ENCODE assay signal across 1 cellular context in the genomic region with DNA sequence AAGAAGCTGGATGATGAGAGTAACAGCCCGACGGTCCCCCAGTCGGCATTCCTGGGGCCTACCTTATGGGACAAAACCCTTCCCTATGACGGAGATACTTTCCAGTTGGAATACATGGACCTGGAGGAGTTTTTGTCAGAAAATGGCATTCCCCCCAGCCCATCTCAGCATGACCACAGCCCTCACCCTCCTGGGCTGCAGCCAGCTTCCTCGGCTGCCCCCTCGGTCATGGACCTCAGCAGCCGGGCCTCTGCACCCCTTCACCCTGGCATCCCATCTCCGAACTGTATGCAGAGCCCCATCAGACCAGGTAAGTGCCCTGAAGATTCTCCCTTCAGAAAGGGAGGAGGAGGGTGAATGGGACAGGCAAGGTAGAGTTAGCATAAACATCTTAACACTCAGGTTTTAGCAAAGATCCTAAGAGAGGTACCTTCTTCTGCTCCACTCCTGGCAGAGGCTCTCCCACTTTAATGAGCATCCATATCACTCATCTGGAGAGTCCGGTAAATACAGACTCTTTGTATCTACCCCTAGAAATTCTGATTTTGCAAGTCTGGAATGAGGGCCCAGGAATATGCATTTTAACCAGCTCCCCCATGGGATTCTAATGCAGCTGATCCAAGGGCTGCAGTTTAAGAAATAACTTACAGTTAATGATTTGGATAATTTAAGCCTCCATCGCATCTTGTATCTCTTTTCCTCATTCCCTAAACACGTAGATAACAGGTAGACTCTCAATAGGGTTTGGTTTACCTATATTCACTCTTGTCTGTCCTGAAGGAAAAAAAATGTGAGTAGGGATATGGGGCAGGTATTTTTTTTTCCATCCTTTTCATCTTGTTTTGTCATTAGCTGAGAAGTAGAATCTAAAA.
TF ChIP-seq lines count a peak whose summit lies in the region.

No MANE protein-coding gene starts in this region.

TF ChIP-seq in HepG2, 621 proteins besides CTCF, POLR2A, EP300 and RAD21 (continued from another document):
- peak; percentile 62; the same call in 1 of the 2 replicates for TF ChIP-seq ZNF430 (CRISPR knock-in tag; IDR thresholded peaks at IDR 0.05)
- TF ChIP-seq ZNF207 (IDR thresholded peaks at IDR 0.05; ENCODE audit: borderline replicate concordance) = no peak
- peak; percentile 76; the same call in 1 of the 2 replicates for TF ChIP-seq YEATS4 (CRISPR knock-in tag; IDR thresholded peaks at IDR 0.05; ENCODE audit: borderline replicate concordance)
- peak; percentile 59 for TF ChIP-seq BRD4 (CRISPR knock-in tag; IDR thresholded peaks at IDR 0.05)
- TF ChIP-seq, protein P1, sequence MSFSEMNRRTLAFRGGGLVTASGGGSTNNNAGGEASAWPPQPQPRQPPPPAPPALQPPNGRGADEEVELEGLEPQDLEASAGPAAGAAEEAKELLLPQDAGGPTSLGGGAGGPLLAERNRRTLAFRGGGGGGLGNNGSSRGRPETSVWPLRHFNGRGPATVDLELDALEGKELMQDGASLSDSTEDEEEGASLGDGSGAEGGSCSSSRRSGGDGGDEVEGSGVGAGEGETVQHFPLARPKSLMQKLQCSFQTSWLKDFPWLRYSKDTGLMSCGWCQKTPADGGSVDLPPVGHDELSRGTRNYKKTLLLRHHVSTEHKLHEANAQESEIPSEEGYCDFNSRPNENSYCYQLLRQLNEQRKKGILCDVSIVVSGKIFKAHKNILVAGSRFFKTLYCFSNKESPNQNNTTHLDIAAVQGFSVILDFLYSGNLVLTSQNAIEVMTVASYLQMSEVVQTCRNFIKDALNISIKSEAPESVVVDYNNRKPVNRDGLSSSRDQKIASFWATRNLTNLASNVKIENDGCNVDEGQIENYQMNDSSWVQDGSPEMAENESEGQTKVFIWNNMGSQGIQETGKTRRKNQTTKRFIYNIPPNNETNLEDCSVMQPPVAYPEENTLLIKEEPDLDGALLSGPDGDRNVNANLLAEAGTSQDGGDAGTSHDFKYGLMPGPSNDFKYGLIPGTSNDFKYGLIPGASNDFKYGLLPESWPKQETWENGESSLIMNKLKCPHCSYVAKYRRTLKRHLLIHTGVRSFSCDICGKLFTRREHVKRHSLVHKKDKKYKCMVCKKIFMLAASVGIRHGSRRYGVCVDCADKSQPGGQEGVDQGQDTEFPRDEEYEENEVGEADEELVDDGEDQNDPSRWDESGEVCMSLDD (CRISPR knock-in tag; IDR thresholded peaks at IDR 0.05; ENCODE audit: borderline replicate concordance) = no peak; the same call in 1 of the 2 replicates
- peak; percentile 22 for TF ChIP-seq HNRNPLL (IDR thresholded peaks at IDR 0.05; ENCODE audit: low read depth, low read length, poor library complexity, severe bottlenecking)
- TF ChIP-seq ARNT2 (CRISPR knock-in tag; IDR thresholded peaks at IDR 0.05; ENCODE audit: low read depth) = peak; percentile 68; the same call in 1 of the 2 replicates
- TF ChIP-seq JUN (CRISPR knock-in tag; IDR thresholded peaks at IDR 0.05) = no peak
- TF ChIP-seq NAIF1 (CRISPR knock-in tag; IDR thresholded peaks at IDR 0.05; ENCODE audit: borderline replicate concordance) = peak; percentile 77; the same call in 1 of the 2 replicates
- TF ChIP-seq, protein P2, sequence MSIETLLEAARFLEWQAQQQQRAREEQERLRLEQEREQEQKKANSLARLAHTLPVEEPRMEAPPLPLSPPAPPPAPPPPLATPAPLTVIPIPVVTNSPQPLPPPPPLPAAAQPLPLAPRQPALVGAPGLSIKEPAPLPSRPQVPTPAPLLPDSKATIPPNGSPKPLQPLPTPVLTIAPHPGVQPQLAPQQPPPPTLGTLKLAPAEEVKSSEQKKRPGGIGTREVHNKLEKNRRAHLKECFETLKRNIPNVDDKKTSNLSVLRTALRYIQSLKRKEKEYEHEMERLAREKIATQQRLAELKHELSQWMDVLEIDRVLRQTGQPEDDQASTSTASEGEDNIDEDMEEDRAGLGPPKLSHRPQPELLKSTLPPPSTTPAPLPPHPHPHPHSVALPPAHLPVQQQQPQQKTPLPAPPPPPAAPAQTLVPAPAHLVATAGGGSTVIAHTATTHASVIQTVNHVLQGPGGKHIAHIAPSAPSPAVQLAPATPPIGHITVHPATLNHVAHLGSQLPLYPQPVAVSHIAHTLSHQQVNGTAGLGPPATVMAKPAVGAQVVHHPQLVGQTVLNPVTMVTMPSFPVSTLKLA (IDR thresholded peaks at IDR 0.05) = no peak
- TF ChIP-seq SMAD9 (CRISPR knock-in tag; IDR thresholded peaks at IDR 0.05) = no peak
- TF ChIP-seq PAX8 (CRISPR knock-in tag; IDR thresholded peaks at IDR 0.05; ENCODE audit: borderline replicate concordance) = no peak
